2 cellular contexts compared by ENCODE assay signal in genomic region chr2:84862006-84862405, GRCh38.
TF ChIP-seq lines count a peak whose summit lies in the region.

No MANE protein-coding gene starts in this region.

TF ChIP-seq in WTC11, 78 proteins besides CTCF, POLR2A, EP300 and RAD21:
- no peak for TF ChIP-seq ATF6 (CRISPR knock-in tag; IDR thresholded peaks at IDR 0.05)
- no peak for TF ChIP-seq NR1H2 (CRISPR knock-in tag; IDR thresholded peaks at IDR 0.05)
- TF ChIP-seq, protein P1, sequence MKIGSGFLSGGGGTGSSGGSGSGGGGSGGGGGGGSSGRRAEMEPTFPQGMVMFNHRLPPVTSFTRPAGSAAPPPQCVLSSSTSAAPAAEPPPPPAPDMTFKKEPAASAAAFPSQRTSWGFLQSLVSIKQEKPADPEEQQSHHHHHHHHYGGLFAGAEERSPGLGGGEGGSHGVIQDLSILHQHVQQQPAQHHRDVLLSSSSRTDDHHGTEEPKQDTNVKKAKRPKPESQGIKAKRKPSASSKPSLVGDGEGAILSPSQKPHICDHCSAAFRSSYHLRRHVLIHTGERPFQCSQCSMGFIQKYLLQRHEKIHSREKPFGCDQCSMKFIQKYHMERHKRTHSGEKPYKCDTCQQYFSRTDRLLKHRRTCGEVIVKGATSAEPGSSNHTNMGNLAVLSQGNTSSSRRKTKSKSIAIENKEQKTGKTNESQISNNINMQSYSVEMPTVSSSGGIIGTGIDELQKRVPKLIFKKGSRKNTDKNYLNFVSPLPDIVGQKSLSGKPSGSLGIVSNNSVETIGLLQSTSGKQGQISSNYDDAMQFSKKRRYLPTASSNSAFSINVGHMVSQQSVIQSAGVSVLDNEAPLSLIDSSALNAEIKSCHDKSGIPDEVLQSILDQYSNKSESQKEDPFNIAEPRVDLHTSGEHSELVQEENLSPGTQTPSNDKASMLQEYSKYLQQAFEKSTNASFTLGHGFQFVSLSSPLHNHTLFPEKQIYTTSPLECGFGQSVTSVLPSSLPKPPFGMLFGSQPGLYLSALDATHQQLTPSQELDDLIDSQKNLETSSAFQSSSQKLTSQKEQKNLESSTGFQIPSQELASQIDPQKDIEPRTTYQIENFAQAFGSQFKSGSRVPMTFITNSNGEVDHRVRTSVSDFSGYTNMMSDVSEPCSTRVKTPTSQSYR (CRISPR knock-in tag; IDR thresholded peaks at IDR 0.05), result 0 out of 2 replicates have a peak, but pooled peaks have one; percentile 18

TF ChIP-seq in GM12891, 5 proteins besides CTCF, POLR2A, EP300 and RAD21:
- TF ChIP-seq SPI1 (IDR thresholded peaks at IDR 0.05; ENCODE audit: low read depth, low read length), result no peak
- TF ChIP-seq TAF1 (IDR thresholded peaks at IDR 0.05; ENCODE audit: low read depth, low read length), result no peak
- no peak for TF ChIP-seq POLR2AphosphoS5 (IDR thresholded peaks at IDR 0.05; ENCODE audit: low read depth, low read length)
- TF ChIP-seq PAX5 (IDR thresholded peaks at IDR 0.05; ENCODE audit: insufficient read depth, low read length, severe bottlenecking), result no peak
- TF ChIP-seq POU2F2 (IDR thresholded peaks at IDR 0.05; ENCODE audit: low read depth, low read length), result no peak
